In the genomic region with DNA sequence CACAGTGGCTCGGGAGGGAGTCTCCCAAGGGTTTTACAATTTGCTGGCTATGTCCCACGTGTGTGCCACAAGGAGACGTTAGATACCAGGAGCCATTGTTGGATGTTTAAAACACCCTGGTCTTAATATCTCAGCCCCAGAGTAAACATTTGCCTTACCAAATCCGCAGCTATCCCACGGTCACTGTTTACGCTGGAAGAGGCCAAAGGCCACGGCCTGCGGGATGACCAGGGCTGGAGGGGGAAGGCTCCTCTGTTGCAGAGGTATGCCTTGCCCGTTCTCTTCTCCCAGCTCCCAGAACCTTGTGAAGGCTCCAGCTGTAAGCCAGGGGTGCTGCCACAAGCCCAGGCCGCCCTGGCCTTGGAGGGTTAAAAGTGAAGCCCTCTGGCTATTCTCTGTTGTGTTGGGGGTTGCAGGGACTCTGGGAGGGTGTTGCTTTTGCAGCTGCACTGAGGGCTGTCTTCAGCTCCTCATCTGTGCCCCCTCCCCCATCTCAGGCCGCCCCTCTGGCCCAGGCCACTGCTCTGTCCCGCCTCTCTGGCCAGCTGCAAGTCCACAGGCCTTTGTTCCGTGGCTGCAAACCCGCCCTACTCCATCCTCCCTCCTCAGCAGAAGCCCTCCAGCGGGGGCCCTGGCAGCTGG, we compare ENCODE assay signal across 1 cellular context.
TF ChIP-seq lines count a peak whose summit lies in the region.

No MANE protein-coding gene starts in this region.

TF ChIP-seq in HepG2, 621 proteins besides CTCF, POLR2A, EP300 and RAD21 (continued from another document and continues in another):
- TF ChIP-seq NKX3-1 (CRISPR knock-in tag; IDR thresholded peaks at IDR 0.05) (0 out of 2 replicates have a peak, but pooled peaks have one; percentile 36), ARNT2 (CRISPR knock-in tag; IDR thresholded peaks at IDR 0.05; ENCODE audit: low read depth) (peak; percentile 75; the same call in 1 of the 2 replicates), ZNF446 (CRISPR knock-in tag; IDR thresholded peaks at IDR 0.05) (no peak), YEATS4 (CRISPR knock-in tag; IDR thresholded peaks at IDR 0.05; ENCODE audit: borderline replicate concordance) (peak; percentile 47; the same call in 1 of the 2 replicates), HOXD1 (CRISPR knock-in tag; IDR thresholded peaks at IDR 0.05) (no peak), HNRNPLL (IDR thresholded peaks at IDR 0.05; ENCODE audit: low read depth, low read length, poor library complexity, severe bottlenecking) (peak; percentile 59), SMARCC2 (IDR thresholded peaks at IDR 0.05) (no peak), ZNF776 (CRISPR knock-in tag; IDR thresholded peaks at IDR 0.05) (0 out of 2 replicates have a peak, but pooled peaks have one; percentile 15), AKAP8 (CRISPR knock-in tag; IDR thresholded peaks at IDR 0.05) (no peak), ZNF224 (CRISPR knock-in tag; IDR thresholded peaks at IDR 0.05) (no peak), ZNF263 (CRISPR knock-in tag; IDR thresholded peaks at IDR 0.05) (0 out of 2 replicates have a peak, but pooled peaks have one; percentile 41), PPARG (CRISPR knock-in tag; conservative IDR thresholded peaks at IDR 0.05) (peak; percentile 85), CREM (IDR thresholded peaks at IDR 0.05) (peak; percentile 47; the same call in 1 of the 2 replicates), CREM (CRISPR knock-in tag; IDR thresholded peaks at IDR 0.05) (no peak), ZNF207 (IDR thresholded peaks at IDR 0.05; ENCODE audit: borderline replicate concordance) (no peak), ZNF619 (CRISPR knock-in tag; IDR thresholded peaks at IDR 0.05) (no peak), ZMAT3 (CRISPR knock-in tag; conservative IDR thresholded peaks at IDR 0.05) (no peak)
- TF ChIP-seq, protein P1, sequence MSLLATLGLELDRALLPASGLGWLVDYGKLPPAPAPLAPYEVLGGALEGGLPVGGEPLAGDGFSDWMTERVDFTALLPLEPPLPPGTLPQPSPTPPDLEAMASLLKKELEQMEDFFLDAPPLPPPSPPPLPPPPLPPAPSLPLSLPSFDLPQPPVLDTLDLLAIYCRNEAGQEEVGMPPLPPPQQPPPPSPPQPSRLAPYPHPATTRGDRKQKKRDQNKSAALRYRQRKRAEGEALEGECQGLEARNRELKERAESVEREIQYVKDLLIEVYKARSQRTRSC (CRISPR knock-in tag; IDR thresholded peaks at IDR 0.05; ENCODE audit: low read depth): no peak
- TF ChIP-seq, protein P2, sequence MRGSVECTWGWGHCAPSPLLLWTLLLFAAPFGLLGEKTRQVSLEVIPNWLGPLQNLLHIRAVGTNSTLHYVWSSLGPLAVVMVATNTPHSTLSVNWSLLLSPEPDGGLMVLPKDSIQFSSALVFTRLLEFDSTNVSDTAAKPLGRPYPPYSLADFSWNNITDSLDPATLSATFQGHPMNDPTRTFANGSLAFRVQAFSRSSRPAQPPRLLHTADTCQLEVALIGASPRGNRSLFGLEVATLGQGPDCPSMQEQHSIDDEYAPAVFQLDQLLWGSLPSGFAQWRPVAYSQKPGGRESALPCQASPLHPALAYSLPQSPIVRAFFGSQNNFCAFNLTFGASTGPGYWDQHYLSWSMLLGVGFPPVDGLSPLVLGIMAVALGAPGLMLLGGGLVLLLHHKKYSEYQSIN (CRISPR knock-in tag; IDR thresholded peaks at IDR 0.05; ENCODE audit: borderline replicate concordance): no peak
- TF ChIP-seq, protein P3, sequence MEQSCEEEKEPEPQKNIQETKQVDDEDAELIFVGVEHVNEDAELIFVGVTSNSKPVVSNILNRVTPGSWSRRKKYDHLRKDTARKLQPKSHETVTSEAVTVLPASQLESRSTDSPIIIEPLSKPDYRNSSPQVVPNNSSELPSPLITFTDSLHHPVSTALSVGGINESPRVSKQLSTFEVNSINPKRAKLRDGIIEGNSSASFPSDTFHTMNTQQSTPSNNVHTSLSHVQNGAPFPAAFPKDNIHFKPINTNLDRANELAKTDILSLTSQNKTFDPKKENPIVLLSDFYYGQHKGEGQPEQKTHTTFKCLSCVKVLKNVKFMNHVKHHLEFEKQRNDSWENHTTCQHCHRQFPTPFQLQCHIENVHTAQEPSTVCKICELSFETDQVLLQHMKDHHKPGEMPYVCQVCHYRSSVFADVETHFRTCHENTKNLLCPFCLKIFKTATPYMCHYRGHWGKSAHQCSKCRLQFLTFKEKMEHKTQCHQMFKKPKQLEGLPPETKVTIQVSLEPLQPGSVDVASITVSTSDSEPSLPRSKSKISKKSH (CRISPR knock-in tag; IDR thresholded peaks at IDR 0.05; ENCODE audit: borderline replicate concordance): no peak
- TF ChIP-seq, protein P4, sequence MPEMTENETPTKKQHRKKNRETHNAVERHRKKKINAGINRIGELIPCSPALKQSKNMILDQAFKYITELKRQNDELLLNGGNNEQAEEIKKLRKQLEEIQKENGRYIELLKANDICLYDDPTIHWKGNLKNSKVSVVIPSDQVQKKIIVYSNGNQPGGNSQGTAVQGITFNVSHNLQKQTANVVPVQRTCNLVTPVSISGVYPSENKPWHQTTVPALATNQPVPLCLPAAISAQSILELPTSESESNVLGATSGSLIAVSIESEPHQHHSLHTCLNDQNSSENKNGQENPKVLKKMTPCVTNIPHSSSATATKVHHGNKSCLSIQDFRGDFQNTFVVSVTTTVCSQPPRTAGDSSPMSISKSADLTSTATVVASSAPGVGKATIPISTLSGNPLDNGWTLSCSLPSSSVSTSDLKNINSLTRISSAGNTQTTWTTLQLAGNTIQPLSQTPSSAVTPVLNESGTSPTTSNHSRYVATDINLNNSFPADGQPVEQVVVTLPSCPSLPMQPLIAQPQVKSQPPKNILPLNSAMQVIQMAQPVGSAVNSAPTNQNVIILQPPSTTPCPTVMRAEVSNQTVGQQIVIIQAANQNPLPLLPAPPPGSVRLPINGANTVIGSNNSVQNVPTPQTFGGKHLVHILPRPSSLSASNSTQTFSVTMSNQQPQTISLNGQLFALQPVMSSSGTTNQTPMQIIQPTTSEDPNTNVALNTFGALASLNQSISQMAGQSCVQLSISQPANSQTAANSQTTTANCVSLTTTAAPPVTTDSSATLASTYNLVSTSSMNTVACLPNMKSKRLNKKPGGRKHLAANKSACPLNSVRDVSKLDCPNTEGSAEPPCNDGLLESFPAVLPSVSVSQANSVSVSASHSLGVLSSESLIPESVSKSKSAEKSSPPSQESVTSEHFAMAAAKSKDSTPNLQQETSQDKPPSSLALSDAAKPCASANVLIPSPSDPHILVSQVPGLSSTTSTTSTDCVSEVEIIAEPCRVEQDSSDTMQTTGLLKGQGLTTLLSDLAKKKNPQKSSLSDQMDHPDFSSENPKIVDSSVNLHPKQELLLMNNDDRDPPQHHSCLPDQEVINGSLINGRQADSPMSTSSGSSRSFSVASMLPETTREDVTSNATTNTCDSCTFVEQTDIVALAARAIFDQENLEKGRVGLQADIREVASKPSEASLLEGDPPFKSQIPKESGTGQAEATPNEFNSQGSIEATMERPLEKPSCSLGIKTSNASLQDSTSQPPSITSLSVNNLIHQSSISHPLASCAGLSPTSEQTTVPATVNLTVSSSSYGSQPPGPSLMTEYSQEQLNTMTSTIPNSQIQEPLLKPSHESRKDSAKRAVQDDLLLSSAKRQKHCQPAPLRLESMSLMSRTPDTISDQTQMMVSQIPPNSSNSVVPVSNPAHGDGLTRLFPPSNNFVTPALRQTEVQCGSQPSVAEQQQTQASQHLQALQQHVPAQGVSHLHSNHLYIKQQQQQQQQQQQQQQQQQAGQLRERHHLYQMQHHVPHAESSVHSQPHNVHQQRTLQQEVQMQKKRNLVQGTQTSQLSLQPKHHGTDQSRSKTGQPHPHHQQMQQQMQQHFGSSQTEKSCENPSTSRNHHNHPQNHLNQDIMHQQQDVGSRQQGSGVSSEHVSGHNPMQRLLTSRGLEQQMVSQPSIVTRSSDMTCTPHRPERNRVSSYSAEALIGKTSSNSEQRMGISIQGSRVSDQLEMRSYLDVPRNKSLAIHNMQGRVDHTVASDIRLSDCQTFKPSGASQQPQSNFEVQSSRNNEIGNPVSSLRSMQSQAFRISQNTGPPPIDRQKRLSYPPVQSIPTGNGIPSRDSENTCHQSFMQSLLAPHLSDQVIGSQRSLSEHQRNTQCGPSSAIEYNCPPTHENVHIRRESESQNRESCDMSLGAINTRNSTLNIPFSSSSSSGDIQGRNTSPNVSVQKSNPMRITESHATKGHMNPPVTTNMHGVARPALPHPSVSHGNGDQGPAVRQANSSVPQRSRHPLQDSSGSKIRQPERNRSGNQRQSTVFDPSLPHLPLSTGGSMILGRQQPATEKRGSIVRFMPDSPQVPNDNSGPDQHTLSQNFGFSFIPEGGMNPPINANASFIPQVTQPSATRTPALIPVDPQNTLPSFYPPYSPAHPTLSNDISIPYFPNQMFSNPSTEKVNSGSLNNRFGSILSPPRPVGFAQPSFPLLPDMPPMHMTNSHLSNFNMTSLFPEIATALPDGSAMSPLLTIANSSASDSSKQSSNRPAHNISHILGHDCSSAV (CRISPR knock-in tag; IDR thresholded peaks at IDR 0.05; ENCODE audit: borderline replicate concordance): no peak
- TF ChIP-seq, protein P5, sequence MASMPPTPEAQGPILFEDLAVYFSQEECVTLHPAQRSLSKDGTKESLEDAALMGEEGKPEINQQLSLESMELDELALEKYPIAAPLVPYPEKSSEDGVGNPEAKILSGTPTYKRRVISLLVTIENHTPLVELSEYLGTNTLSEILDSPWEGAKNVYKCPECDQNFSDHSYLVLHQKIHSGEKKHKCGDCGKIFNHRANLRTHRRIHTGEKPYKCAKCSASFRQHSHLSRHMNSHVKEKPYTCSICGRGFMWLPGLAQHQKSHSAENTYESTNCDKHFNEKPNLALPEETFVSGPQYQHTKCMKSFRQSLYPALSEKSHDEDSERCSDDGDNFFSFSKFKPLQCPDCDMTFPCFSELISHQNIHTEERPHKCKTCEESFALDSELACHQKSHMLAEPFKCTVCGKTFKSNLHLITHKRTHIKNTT (CRISPR knock-in tag; IDR thresholded peaks at IDR 0.05): no peak
- TF ChIP-seq, protein P6, sequence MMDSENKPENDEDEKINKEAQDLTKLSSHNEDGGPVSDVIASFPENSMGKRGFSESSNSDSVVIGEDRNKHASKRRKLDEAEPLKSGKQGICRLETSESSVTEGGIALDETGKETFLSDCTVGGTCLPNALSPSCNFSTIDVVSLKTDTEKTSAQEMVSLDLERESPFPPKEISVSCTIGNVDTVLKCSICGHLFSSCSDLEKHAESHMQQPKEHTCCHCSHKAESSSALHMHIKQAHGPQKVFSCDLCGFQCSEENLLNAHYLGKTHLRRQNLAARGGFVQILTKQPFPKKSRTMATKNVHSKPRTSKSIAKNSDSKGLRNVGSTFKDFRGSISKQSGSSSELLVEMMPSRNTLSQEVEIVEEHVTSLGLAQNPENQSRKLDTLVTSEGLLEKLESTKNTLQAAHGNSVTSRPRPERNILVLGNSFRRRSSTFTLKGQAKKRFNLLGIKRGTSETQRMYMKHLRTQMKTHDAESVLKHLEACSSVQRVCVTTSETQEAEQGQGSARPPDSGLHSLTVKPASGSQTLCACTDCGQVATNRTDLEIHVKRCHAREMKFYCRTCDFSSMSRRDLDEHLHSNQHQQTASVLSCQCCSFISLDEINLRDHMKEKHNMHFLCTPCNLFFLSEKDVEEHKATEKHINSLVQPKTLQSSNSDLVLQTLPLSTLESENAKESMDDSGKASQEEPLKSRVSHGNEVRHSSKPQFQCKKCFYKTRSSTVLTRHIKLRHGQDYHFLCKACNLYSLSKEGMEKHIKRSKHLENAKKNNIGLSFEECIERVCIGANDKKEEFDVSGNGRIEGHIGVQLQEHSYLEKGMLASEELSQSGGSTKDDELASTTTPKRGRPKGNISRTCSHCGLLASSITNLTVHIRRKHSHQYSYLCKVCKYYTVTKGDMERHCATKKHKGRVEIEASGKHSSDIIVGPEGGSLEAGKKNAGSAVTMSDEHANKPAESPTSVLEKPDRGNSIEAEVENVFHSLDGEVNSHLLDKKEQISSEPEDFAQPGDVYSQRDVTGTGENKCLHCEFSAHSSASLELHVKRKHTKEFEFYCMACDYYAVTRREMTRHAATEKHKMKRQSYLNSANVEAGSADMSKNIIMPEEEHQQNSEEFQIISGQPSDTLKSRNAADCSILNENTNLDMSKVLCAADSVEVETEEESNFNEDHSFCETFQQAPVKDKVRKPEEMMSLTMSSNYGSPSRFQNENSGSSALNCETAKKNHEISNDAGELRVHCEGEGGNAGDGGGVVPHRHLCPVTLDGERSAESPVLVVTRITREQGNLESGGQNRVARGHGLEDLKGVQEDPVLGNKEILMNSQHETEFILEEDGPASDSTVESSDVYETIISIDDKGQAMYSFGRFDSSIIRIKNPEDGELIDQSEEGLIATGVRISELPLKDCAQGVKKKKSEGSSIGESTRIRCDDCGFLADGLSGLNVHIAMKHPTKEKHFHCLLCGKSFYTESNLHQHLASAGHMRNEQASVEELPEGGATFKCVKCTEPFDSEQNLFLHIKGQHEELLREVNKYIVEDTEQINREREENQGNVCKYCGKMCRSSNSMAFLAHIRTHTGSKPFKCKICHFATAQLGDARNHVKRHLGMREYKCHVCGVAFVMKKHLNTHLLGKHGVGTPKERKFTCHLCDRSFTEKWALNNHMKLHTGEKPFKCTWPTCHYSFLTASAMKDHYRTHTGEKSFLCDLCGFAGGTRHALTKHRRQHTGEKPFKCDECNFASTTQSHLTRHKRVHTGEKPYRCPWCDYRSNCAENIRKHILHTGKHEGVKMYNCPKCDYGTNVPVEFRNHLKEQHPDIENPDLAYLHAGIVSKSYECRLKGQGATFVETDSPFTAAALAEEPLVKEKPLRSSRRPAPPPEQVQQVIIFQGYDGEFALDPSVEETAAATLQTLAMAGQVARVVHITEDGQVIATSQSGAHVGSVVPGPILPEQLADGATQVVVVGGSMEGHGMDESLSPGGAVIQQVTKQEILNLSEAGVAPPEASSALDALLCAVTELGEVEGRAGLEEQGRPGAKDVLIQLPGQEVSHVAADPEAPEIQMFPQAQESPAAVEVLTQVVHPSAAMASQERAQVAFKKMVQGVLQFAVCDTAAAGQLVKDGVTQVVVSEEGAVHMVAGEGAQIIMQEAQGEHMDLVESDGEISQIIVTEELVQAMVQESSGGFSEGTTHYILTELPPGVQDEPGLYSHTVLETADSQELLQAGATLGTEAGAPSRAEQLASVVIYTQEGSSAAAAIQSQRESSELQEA (CRISPR knock-in tag; IDR thresholded peaks at IDR 0.05; ENCODE audit: not compliant biosample characterization): no peak
- TF ChIP-seq, protein P7, sequence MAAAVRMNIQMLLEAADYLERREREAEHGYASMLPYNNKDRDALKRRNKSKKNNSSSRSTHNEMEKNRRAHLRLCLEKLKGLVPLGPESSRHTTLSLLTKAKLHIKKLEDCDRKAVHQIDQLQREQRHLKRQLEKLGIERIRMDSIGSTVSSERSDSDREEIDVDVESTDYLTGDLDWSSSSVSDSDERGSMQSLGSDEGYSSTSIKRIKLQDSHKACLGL (CRISPR knock-in tag; IDR thresholded peaks at IDR 0.05): no peak
- TF ChIP-seq, protein P8, sequence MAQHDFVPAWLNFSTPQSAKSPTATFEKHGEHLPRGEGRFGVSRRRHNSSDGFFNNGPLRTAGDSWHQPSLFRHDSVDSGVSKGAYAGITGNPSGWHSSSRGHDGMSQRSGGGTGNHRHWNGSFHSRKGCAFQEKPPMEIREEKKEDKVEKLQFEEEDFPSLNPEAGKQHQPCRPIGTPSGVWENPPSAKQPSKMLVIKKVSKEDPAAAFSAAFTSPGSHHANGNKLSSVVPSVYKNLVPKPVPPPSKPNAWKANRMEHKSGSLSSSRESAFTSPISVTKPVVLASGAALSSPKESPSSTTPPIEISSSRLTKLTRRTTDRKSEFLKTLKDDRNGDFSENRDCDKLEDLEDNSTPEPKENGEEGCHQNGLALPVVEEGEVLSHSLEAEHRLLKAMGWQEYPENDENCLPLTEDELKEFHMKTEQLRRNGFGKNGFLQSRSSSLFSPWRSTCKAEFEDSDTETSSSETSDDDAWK (CRISPR knock-in tag; IDR thresholded peaks at IDR 0.05): no peak
- TF ChIP-seq, protein P9, sequence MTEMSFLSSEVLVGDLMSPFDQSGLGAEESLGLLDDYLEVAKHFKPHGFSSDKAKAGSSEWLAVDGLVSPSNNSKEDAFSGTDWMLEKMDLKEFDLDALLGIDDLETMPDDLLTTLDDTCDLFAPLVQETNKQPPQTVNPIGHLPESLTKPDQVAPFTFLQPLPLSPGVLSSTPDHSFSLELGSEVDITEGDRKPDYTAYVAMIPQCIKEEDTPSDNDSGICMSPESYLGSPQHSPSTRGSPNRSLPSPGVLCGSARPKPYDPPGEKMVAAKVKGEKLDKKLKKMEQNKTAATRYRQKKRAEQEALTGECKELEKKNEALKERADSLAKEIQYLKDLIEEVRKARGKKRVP (CRISPR knock-in tag; IDR thresholded peaks at IDR 0.05): no peak
